8 cellular contexts compared by ENCODE assay signal in genomic region chr3:177201707-177202397, GRCh38. TPM values are rescaled to one million over a fixed set of nuclear protein-coding genes. Genes with fewer than 3 reads are reported as not detected.
DNase-seq lines count a peak whose midpoint lies in the region; ATAC-seq and TF ChIP-seq lines count a peak whose summit lies in the region.

No MANE protein-coding gene starts in this region.

- TF ChIP-seq CTCF in AG09309 (IDR thresholded peaks at IDR 0.05; ENCODE audit: control insufficient read depth, insufficient read depth, low read depth, low read length, missing control alignments) (no peak), mesothelial cell of epicardium (IDR thresholded peaks at IDR 0.05; ENCODE audit: unreplicated experiment) (no peak)

- H3K4me1 ChIP-seq in aorta (ENCODE audit: control insufficient read depth in 1 of 2, insufficient read depth in 2 of 2, low read length in 2 of 2), result no peaks in the 10 kb centered on the region

- H3K36me3 ChIP-seq in aorta (ENCODE audit: control insufficient read depth in 1 of 2, insufficient read depth in 2 of 2, low read length in 1 of 2), result no peaks in the 10 kb centered on the region

- ATAC-seq in GM19467 (IDR thresholded peaks at IDR 0.05; ENCODE audit: unreplicated experiment), result peak; percentile 65
- peak; percentile 82 for ATAC-seq in HG03565 (IDR thresholded peaks at IDR 0.05; ENCODE audit: unreplicated experiment)
- ATAC-seq in aorta (ENCODE audit: low FRiP score), result no peak

- 88% methylated on average over 8 of the region's 8 CpGs for WGBS in aorta, 2 donors

- H3K9me3 ChIP-seq in aorta (ENCODE audit: control insufficient read depth, low read length), result no peaks in the 10 kb centered on the region

- H3K9me3 Mint-ChIP-seq in mesothelial cell of epicardium, result no peaks in the 10 kb centered on the region

- H3K27ac Mint-ChIP-seq in mesothelial cell of epicardium, result peak overlapping the region; percentile 58

- H3K4me3 Mint-ChIP-seq in mesothelial cell of epicardium, result no peak overlapping the region

- intact Hi-C loops in aorta (cut with DNase I), result no loop called here

- H3K36me3 Mint-ChIP-seq in mesothelial cell of epicardium, result no peaks in the 10 kb centered on the region

- no peaks in the 10 kb centered on the region for H3K27me3 Mint-ChIP-seq in mesothelial cell of epicardium (ENCODE audit: low read depth)

- no peak overlapping the region for H3K4me3 ChIP-seq in AG09309 (ENCODE audit: control insufficient read depth, low read depth, low read length)
- H3K4me3 ChIP-seq in aorta (ENCODE audit: low read length in 2 of 2), result no peak overlapping the region

- H3K4me1 Mint-ChIP-seq in mesothelial cell of epicardium, result peaks cover 23% of the 10 kb centered on the region

- peak; percentile 60 for DNase-seq in AG09309 (ENCODE audit: low read depth)
- peak; percentile 34 to 43 for DNase-seq in activated CD4-positive, alpha-beta T cell treated with anti-CD3 and anti-CD28 coated beads, Interleukin-2, amount 50 U/mL, for 4 hours
- DNase-seq in mesothelial cell of epicardium (ENCODE audit: low spot score in 2 of 2, unreplicated experiment in 2 of 2), result no peak
- DNase-seq in NCI-H524 treated with DMSO at 0.1 percent for 48 hours (lab: John Stamatoyannopoulos, UW), result no peak
- DNase-seq in aorta, result no peak
- DNase-seq in COR-L47 (lab: John Stamatoyannopoulos, UW), result no peak

- H3K27ac ChIP-seq in aorta (ENCODE audit: low read depth in 1 of 2, low read length in 2 of 2), result no peak overlapping the region

- H3K27me3 ChIP-seq in aorta (ENCODE audit: control insufficient read depth in 1 of 2, insufficient read depth in 2 of 2, low read length in 1 of 2), result no peaks in the 10 kb centered on the region

RNA-seq across cellular contexts. Expression of gene TBL1XR1, which starts 4.6 kb away (rescaled TPM):
- total RNA-seq in mesothelial cell of epicardium (226 to 243 TPM (median 239 TPM) in 3 replicates), aorta (100 to 1,000 TPM; 129 to 200 TPM)
- polyA plus RNA-seq in aorta, result 10 to 100 TPM; 19.0 to 33.6 TPM

Comparison
In these comparisons a context has a peak if more than half of its experiments do, and no peak if none do; other contexts are left out.
1. DNase-seq: peak in AG09309 (single experiment) and activated CD4-positive, alpha-beta T cell treated with anti-CD3 and anti-CD28 coated beads, Interleukin-2, amount 50 U/mL, for 4 hours (2 of 2); none in mesothelial cell of epicardium (0 of 2), NCI-H524 treated with DMSO at 0.1 percent for 48 hours (single experiment), aorta (0 of 2) and COR-L47 (single experiment).